In genomic region chr1:205293350-205294074, GRCh38 we compare ENCODE assay signal across 9 cellular contexts. TPM values are rescaled to one million over a fixed set of nuclear protein-coding genes. Genes with fewer than 3 reads are reported as not detected.
DNase-seq lines count a peak whose midpoint lies in the region; ATAC-seq and TF ChIP-seq lines count a peak whose summit lies in the region.
"Had no signal": no experiment of that assay in that cellular context is flagged by ENCODE, and none has a peak within 500 bp of the region (broad histone marks: within the 10 kb centered on the region; RNA-seq: fewer than 3 reads in every experiment).

No MANE protein-coding gene starts in this region.

- H3K4me1 ChIP-seq in HEK293 (ENCODE audit: control insufficient read depth, insufficient read depth, low read length): peaks cover 5% of the 10 kb centered on the region
- H3K4me1 ChIP-seq in iPS-20b (ENCODE audit: insufficient read depth, low read length): peaks cover 36% of the 10 kb centered on the region
- peaks cover 34% of the 10 kb centered on the region for H3K4me1 ChIP-seq in skeletal muscle satellite cell (ENCODE audit: control insufficient read depth, insufficient read depth, low read length)

- DNase-seq in cerebellar nuclear complex (lab: John Stamatoyannopoulos, UW): no peak
- DNase-seq in effector CD4-positive, alpha-beta T cell: no peak
- DNase-seq: activated naive CD4-positive, alpha-beta T cell treated with anti-CD3 and anti-CD28 coated beads, Interleukin-2, amount 50 U/mL, for 16 hours had no signal

- no peak overlapping the region for H3K4me3 Mint-ChIP-seq in activated T-helper 17 cell treated with anti-CD3 and anti-CD28 coated beads, Interleukin-2, amount 50 U/mL, for 72 hours

- H3K36me3 ChIP-seq in HEK293 (ENCODE audit: control insufficient read depth in 2 of 2, insufficient read depth in 1 of 2, low read length in 2 of 2) (no peaks in the 10 kb centered on the region), iPS-20b (ENCODE audit: insufficient read depth, low read depth, low read length) (no peaks in the 10 kb centered on the region), skeletal muscle satellite cell (ENCODE audit: insufficient read depth, low read length) (no peaks in the 10 kb centered on the region)

- CTCF ChIA-PET in HEK293 (lab: Yijun Ruan, JAX): interaction anchor here (0.9 to 2.4 kb wide), 6 partner anchors 9 to 230 kb away, joined by 3 to 9 read pairs (median 5); no protein-coding TSS in a partner anchor

- H3K27ac Mint-ChIP-seq in activated T-helper 17 cell treated with anti-CD3 and anti-CD28 coated beads, Interleukin-2, amount 50 U/mL, for 72 hours: peak overlapping the region; percentile 65

- H3K9me3 ChIP-seq in HEK293 (ENCODE audit: control insufficient read depth, insufficient read depth, low read depth, low read length) (no peaks in the 10 kb centered on the region), iPS-20b (ENCODE audit: insufficient read depth, low read depth, low read length) (no peaks in the 10 kb centered on the region), skeletal muscle satellite cell (replicated peaks; ENCODE audit: low read length) (no peaks in the 10 kb centered on the region)

- H3K4me3 ChIP-seq in HEK293 (ENCODE audit: low read depth, low read length) (no peak overlapping the region), iPS-20b (ENCODE audit: low read length) (no peak overlapping the region; the same call in 1 of the 2 replicates), skeletal muscle satellite cell (ENCODE audit: low read length) (peak overlapping the region; percentile 41)

- H3K9ac ChIP-seq in iPS-20b (ENCODE audit: low read depth, low read length) (peak overlapping the region; percentile 85; the same call in 1 of the 2 replicates), skeletal muscle satellite cell (ENCODE audit: low read depth, low read length) (peak overlapping the region; percentile 56)

- H3K4me2 ChIP-seq in skeletal muscle satellite cell (ENCODE audit: low read length): peak overlapping the region; percentile 57

- no peaks in the 10 kb centered on the region for H3K36me3 Mint-ChIP-seq in activated T-helper 17 cell treated with anti-CD3 and anti-CD28 coated beads, Interleukin-2, amount 50 U/mL, for 72 hours (ENCODE audit: low read depth)

- peak overlapping the region; percentile 4; the same call in 1 of the 2 replicates for H3K27ac ChIP-seq in HEK293 (ENCODE audit: extremely low read depth, low read depth, low read length)
- peak overlapping the region; percentile 98 for H3K27ac ChIP-seq in iPS-20b (ENCODE audit: low read length)

- TF ChIP-seq CTCF in HEK293 (tag by site-specific recombination; IDR thresholded peaks at IDR 0.05): no peak

- no peaks in the 10 kb centered on the region for H3K9me3 Mint-ChIP-seq in activated T-helper 17 cell treated with anti-CD3 and anti-CD28 coated beads, Interleukin-2, amount 50 U/mL, for 72 hours

- no peak for ATAC-seq in activated T-helper 17 cell treated with anti-CD3 and anti-CD28 coated beads, Interleukin-2, amount 50 U/mL, for 72 hours (replicated peaks)
- ATAC-seq in HG02938 (IDR thresholded peaks at IDR 0.05; ENCODE audit: unreplicated experiment) (no peak), HG03460 (IDR thresholded peaks at IDR 0.05; ENCODE audit: unreplicated experiment) (no peak)

- H3K27me3 ChIP-seq in iPS-20b (ENCODE audit: insufficient read depth, low read length): no peaks in the 10 kb centered on the region
- H3K27me3 ChIP-seq in skeletal muscle satellite cell (ENCODE audit: control insufficient read depth, insufficient read depth, low read length): no peaks in the 10 kb centered on the region

- POLR2A ChIA-PET in HEK293 (lab: Yijun Ruan, JAX): interaction anchor here (1.0 to 4.2 kb wide), 7 partner anchors 8 to 32 kb away, joined by 3 to 23 read pairs (median 5); partner anchors contain the start of gene NUAK2

- no peaks in the 10 kb centered on the region for H3K27me3 Mint-ChIP-seq in activated T-helper 17 cell treated with anti-CD3 and anti-CD28 coated beads, Interleukin-2, amount 50 U/mL, for 72 hours

- peaks cover 21% of the 10 kb centered on the region for H3K4me1 Mint-ChIP-seq in activated T-helper 17 cell treated with anti-CD3 and anti-CD28 coated beads, Interleukin-2, amount 50 U/mL, for 72 hours

TF ChIP-seq in HEK293, 187 proteins besides CTCF, POLR2A, EP300 and RAD21 (continues in another document):
- TF ChIP-seq ZNF112 (tag by site-specific recombination; IDR thresholded peaks at IDR 0.05) (no peak), OSR2 (tag by site-specific recombination; IDR thresholded peaks at IDR 0.05) (no peak), GFI1B (tag by site-specific recombination; IDR thresholded peaks at IDR 0.05) (no peak), ZNF521 (tag by site-specific recombination; IDR thresholded peaks at IDR 0.05) (no peak), ZNF48 (tag by site-specific recombination; IDR thresholded peaks at IDR 0.05) (no peak), ZNF19 (tag by site-specific recombination; IDR thresholded peaks at IDR 0.05; ENCODE audit: low read depth) (no peak), ZNF837 (tag by site-specific recombination; IDR thresholded peaks at IDR 0.05) (no peak), ZNF423 (tag by site-specific recombination; IDR thresholded peaks at IDR 0.05) (no peak), ZNF548 (tag by site-specific recombination; IDR thresholded peaks at IDR 0.05) (no peak), ZFP37 (tag by site-specific recombination; IDR thresholded peaks at IDR 0.05) (no peak), ZNF132 (tag by site-specific recombination; IDR thresholded peaks at IDR 0.05; ENCODE audit: borderline replicate concordance) (no peak), AEBP2 (tag by site-specific recombination; IDR thresholded peaks at IDR 0.05; ENCODE audit: borderline replicate concordance) (no peak)
- TF ChIP-seq, protein P1, sequence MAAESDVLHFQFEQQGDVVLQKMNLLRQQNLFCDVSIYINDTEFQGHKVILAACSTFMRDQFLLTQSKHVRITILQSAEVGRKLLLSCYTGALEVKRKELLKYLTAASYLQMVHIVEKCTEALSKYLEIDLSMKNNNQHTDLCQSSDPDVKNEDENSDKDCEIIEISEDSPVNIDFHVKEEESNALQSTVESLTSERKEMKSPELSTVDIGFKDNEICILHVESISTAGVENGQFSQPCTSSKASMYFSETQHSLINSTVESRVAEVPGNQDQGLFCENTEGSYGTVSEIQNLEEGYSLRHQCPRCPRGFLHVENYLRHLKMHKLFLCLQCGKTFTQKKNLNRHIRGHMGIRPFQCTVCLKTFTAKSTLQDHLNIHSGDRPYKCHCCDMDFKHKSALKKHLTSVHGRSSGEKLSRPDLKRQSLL (tag by site-specific recombination; IDR thresholded peaks at IDR 0.05): no peak
- TF ChIP-seq, protein P2, sequence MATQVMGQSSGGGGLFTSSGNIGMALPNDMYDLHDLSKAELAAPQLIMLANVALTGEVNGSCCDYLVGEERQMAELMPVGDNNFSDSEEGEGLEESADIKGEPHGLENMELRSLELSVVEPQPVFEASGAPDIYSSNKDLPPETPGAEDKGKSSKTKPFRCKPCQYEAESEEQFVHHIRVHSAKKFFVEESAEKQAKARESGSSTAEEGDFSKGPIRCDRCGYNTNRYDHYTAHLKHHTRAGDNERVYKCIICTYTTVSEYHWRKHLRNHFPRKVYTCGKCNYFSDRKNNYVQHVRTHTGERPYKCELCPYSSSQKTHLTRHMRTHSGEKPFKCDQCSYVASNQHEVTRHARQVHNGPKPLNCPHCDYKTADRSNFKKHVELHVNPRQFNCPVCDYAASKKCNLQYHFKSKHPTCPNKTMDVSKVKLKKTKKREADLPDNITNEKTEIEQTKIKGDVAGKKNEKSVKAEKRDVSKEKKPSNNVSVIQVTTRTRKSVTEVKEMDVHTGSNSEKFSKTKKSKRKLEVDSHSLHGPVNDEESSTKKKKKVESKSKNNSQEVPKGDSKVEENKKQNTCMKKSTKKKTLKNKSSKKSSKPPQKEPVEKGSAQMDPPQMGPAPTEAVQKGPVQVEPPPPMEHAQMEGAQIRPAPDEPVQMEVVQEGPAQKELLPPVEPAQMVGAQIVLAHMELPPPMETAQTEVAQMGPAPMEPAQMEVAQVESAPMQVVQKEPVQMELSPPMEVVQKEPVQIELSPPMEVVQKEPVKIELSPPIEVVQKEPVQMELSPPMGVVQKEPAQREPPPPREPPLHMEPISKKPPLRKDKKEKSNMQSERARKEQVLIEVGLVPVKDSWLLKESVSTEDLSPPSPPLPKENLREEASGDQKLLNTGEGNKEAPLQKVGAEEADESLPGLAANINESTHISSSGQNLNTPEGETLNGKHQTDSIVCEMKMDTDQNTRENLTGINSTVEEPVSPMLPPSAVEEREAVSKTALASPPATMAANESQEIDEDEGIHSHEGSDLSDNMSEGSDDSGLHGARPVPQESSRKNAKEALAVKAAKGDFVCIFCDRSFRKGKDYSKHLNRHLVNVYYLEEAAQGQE (tag by site-specific recombination; IDR thresholded peaks at IDR 0.05): no peak
- TF ChIP-seq, protein P3, sequence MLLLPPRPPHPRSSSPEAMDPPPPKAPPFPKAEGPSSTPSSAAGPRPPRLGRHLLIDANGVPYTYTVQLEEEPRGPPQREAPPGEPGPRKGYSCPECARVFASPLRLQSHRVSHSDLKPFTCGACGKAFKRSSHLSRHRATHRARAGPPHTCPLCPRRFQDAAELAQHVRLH (tag by site-specific recombination; IDR thresholded peaks at IDR 0.05): no peak

RNA-seq across cellular contexts. Expression of gene NUAK2, which starts 28.0 kb away (rescaled TPM):
- total RNA-seq in activated T-helper 17 cell treated with anti-CD3 and anti-CD28 coated beads, Interleukin-2, amount 50 U/mL, for 72 hours: 1 to 10 TPM; 1.2 to 2.9 TPM
- 0.25 and 1.1 TPM in 2 replicates for total RNA-seq in skeletal muscle satellite cell (2012; rRNA removed)
